29 cellular contexts compared by ENCODE assay signal in the genomic region with DNA sequence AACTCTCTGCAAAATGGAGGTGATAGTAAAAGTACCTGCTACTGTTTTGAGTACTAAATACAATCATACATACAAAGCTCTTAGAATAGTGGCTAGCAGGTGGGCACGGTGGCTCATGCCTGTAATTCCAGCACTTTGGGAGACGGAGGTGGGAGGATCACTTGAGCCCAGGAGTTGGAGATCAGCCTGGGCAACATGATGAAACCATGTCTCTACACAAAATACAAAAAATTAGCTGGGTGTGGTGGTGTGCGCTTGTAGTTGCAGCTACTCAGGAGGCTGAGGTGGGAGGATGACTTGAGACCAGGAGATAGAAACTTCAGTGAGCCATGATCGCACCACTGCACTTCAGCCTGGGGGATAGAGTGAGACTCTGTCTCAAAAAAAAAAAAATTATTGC. TPM values are rescaled to one million over a fixed set of nuclear protein-coding genes. Genes with fewer than 3 reads are reported as not detected.
DNase-seq lines count a peak whose midpoint lies in the region; TF ChIP-seq lines count a peak whose summit lies in the region.
"Had no signal": no experiment of that assay in that cellular context is flagged by ENCODE, and none has a peak within 500 bp of the region (broad histone marks: within the 10 kb centered on the region; RNA-seq: fewer than 3 reads in every experiment).

No MANE protein-coding gene starts in this region.

- no peaks in the 10 kb centered on the region for H3K27me3 ChIP-seq in SJSA1 (replicated peaks)
- peaks cover 0 to 9% (median 0%) of the 10 kb centered on the region in 4 donors for H3K27me3 ChIP-seq in esophagus muscularis mucosa
- H3K27me3 ChIP-seq: BLaER1; BLaER1 treated with 17β-estradiol and CSF1 and Interleukin-3, amounts not matched to agents 10 nM and 100 nM had no signal

- 94% methylated on average over 4 of the region's 4 CpGs for WGBS in esophagus muscularis mucosa

- no peak for TF ChIP-seq POLR2A in esophagus muscularis mucosa (IDR thresholded peaks at IDR 0.05; ENCODE audit: low read depth)

- H3K27ac ChIP-seq in SJSA1 = no peak overlapping the region
- no peak overlapping the region for H3K27ac ChIP-seq in esophagus muscularis mucosa (replicated peaks in 1 of 4)
- H3K27ac ChIP-seq: 22Rv1; A549; BLaER1; BLaER1 treated with 17β-estradiol and CSF1 and Interleukin-3, amounts not matched to agents 10 nM and 100 nM; C4-2B had no signal

- peaks cover 4% of the 10 kb centered on the region for H3K4me1 ChIP-seq in SJSA1 (replicated peaks)
- H3K4me1 ChIP-seq in esophagus muscularis mucosa = no peaks in the 10 kb centered on the region
- H3K4me1 ChIP-seq: A549, BE2C, BLaER1, Caco-2 had no signal

- intact Hi-C loops in esophagus muscularis mucosa (cut with DNase I) = no loop called here

- DNase-seq in SJSA1 (ENCODE audit: low read depth in 1 of 2, low spot score in 2 of 2) (peak; percentile 43 to 74), esophagus muscularis mucosa (ENCODE audit: extremely low spot score) (peak; percentile 74), NCI-H524 (lab: John Stamatoyannopoulos, UW) (no peak)
- no peak for DNase-seq in stimulated activated naive CD4-positive, alpha-beta T cell (lab: John Stamatoyannopoulos, UW)
- DNase-seq: 8988T; ACHN; AML-193; BE2C; C1 segment of cervical spinal cord; Caco-2; Calu3; CD4-positive, alpha-beta memory T cell; CD4-positive, alpha-beta T cell; CD4-positive, CD25-positive, alpha-beta regulatory T cell; CD8-positive, alpha-beta memory T cell; CD8-positive, alpha-beta T cell; COR-L47; DMS 273 treated with DMSO at 0.1 percent for 48 hours; DMS153; DMS53; DMS79; DMS79 treated with DMSO at 0.1 percent for 48 hours; DND-41; EL had no signal

- TF ChIP-seq EP300 in esophagus muscularis mucosa (IDR thresholded peaks at IDR 0.05) = no peak

- no peaks in the 10 kb centered on the region for H3K36me3 ChIP-seq in SJSA1
- no peaks in the 10 kb centered on the region for H3K36me3 ChIP-seq in esophagus muscularis mucosa
- H3K36me3 ChIP-seq: BE2C; BLaER1; BLaER1 treated with 17β-estradiol and CSF1 and Interleukin-3, amounts not matched to agents 10 nM and 100 nM had no signal

- H3K9me3 ChIP-seq in SJSA1 (replicated peaks) (0 out of 2 replicates have a peak, but pooled peaks cover 3% of the 10 kb centered on the region), esophagus muscularis mucosa (no peaks in the 10 kb centered on the region)
- H3K9me3 ChIP-seq: A549; BE2C; BLaER1 treated with 17β-estradiol and CSF1 and Interleukin-3, amounts not matched to agents 10 nM and 100 nM; Caco-2 had no signal

- no peak for TF ChIP-seq CTCF in esophagus muscularis mucosa (IDR thresholded peaks at IDR 0.05)

- no peak overlapping the region for H3K4me3 ChIP-seq in SJSA1
- no peak overlapping the region for H3K4me3 ChIP-seq in esophagus muscularis mucosa
- H3K4me3 ChIP-seq: A549; BLaER1; BLaER1 treated with 17β-estradiol and CSF1 and Interleukin-3, amounts not matched to agents 10 nM and 100 nM had no signal

RNA-seq across cellular contexts. Expression of a gene that starts 28.8 kb away (rescaled TPM):
- total RNA-seq in SJSA1 (2014; rRNA removed; shearing (Covaris generic)) = 519 and 584 TPM in 2 replicates
- total RNA-seq in esophagus muscularis mucosa = 10 to 100 TPM; 16.6 to 30.0 (median 23.3) TPM

Comparison
In these comparisons a context has a peak if more than half of its experiments do, and no peak if none do; other contexts are left out.
1. DNase-seq: peak in SJSA1 (2 of 2) and esophagus muscularis mucosa (single experiment); none in NCI-H524 (0 of 2) and stimulated activated naive CD4-positive, alpha-beta T cell (0 of 6).
2. RNA of a gene that starts 28.8 kb away (total RNA-seq): 519 to 584 TPM in SJSA1; 16.6 to 30.0 TPM in esophagus muscularis mucosa; every median in the first group is over 10 times any median in the second.